In the genomic region with DNA sequence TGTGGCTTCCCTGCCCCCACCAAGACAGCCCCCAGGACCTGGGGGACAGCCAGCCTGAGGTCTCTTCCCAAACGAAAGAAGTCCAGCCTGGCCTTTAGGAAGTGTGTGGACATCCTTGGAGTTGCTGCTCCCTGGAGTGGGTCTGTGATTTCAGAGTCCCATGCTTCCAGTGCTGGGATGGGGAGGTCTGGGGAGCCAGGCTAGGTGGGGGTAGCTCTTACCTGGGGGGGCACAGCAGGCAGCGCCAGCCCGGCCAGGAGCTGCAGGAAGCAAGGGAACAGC, we compare ENCODE assay signal across 8 cellular contexts. TPM values are rescaled to one million over a fixed set of nuclear protein-coding genes. Genes with fewer than 3 reads are reported as not detected.
DNase-seq lines count a peak whose midpoint lies in the region; ATAC-seq, FAIRE-seq and TF ChIP-seq lines count a peak whose summit lies in the region.
"Had no signal": no experiment of that assay in that cellular context is flagged by ENCODE, and none has a peak within 500 bp of the region (broad histone marks: within the 10 kb centered on the region; RNA-seq: fewer than 3 reads in every experiment).

No MANE protein-coding gene starts in this region.

- H2BK15ac ChIP-seq in IMR-90 (ENCODE audit: low read depth, low read length), result no peak overlapping the region

- peak overlapping the region; percentile 21 for H3K4me2 ChIP-seq in IMR-90 (ENCODE audit: low read depth, low read length)

- H3K14ac ChIP-seq in IMR-90 (replicated peaks; ENCODE audit: low read depth, low read length), result no peak overlapping the region

- H2AFZ ChIP-seq in IMR-90 (replicated peaks; ENCODE audit: low read length, poor library complexity), result peak overlapping the region; percentile 87

- H3K27ac ChIP-seq in IMR-90 (ENCODE audit: insufficient read depth, low read length) (no peak overlapping the region), kidney (ENCODE audit: low read depth in 2 of 2, low read length in 2 of 2) (no peak overlapping the region), stomach (peak overlapping the region in 3 of 5 donors; percentile 24 to 56 (median 49))

- no peak overlapping the region for H3K56ac ChIP-seq in IMR-90 (ENCODE audit: extremely low read depth, insufficient read depth, low read length)

- H3K27me3 ChIP-seq in IMR-90 (ENCODE audit: control insufficient read depth, insufficient read depth, low read length) (peaks cover 17% of the 10 kb centered on the region), stomach (peaks cover 0 to 45% (median 18%) of the 10 kb centered on the region in 3 donors)

- BruUV-seq in IMR-90 (replicated peaks; lab: Mats Ljungman, UMichigan), result no TSS peak

- no peaks in the 10 kb centered on the region for H4K20me1 ChIP-seq in IMR-90 (ENCODE audit: insufficient read depth, low read length)

- H2BK120ac ChIP-seq in IMR-90 (ENCODE audit: low read depth, low read length), result no peak overlapping the region

- CTCF ChIA-PET in IMR-90 (lab: Yijun Ruan, JAX), result interaction anchor here (1.0 kb wide), 1 partner anchor 133 kb away, joined by 3 read pairs; no protein-coding TSS in a partner anchor

- no peak for TF ChIP-seq EP300 in stomach (IDR thresholded peaks at IDR 0.05)

- H4K91ac ChIP-seq in IMR-90 (ENCODE audit: insufficient read depth, low read depth, low read length), result no peak overlapping the region

- in situ Hi-C loops in IMR-90 (cut with MboI; ENCODE audit: low sequenced_read_pairs) (no loop called here), astrocyte of the spinal cord (cut with HindIII; ENCODE audit: low sequenced_read_pairs) (no loop called here)

- no peak overlapping the region for H3K23ac ChIP-seq in IMR-90 (ENCODE audit: low read depth, low read length)

- no peak overlapping the region for H3K9ac ChIP-seq in IMR-90 (ENCODE audit: low read depth, low read length)
- H3K9ac ChIP-seq in kidney (ENCODE audit: low read length in 2 of 2), result no peak overlapping the region

- peak overlapping the region; percentile 35 for H3K4me3 ChIP-seq in IMR-90 (ENCODE audit: insufficient read depth, low read depth, low read length)
- H3K4me3 ChIP-seq in astrocyte of the spinal cord (ENCODE audit: low read depth, low read length), result peak overlapping the region; percentile 59
- H3K4me3 ChIP-seq in kidney (ENCODE audit: low read length in 2 of 2), result peak overlapping the region; percentile 3 to 49
- H3K4me3 ChIP-seq in stomach, result peak overlapping the region; percentile 53 to 59 (median 55)

- H3K18ac ChIP-seq in IMR-90 (ENCODE audit: low read depth, low read length), result no peak overlapping the region

- H3K79me1 ChIP-seq in IMR-90 (ENCODE audit: low read depth in 1 of 2, low read length in 2 of 2), result no peaks in the 10 kb centered on the region

- H3K9me1 ChIP-seq in IMR-90 (ENCODE audit: insufficient read depth, low read length), result 0 out of 2 replicates have a peak, but pooled peaks cover 5% of the 10 kb centered on the region

- TF ChIP-seq CTCF in IMR-90 (conservative IDR thresholded peaks at IDR 0.05; ENCODE audit: low read depth, low read length) (no peak), astrocyte of the spinal cord (IDR thresholded peaks at IDR 0.05; ENCODE audit: low read depth, low read length) (no peak), kidney (IDR thresholded peaks at IDR 0.05; ENCODE audit: borderline replicate concordance, extremely low read depth, insufficient read depth) (no peak), stomach (IDR thresholded peaks at IDR 0.05) (no peak)

- no peak overlapping the region for H4K8ac ChIP-seq in IMR-90 (ENCODE audit: low read depth in 2 of 2, low read length in 2 of 2)

- 0 out of 2 replicates have a peak overlapping the region, but pooled peaks have one; percentile 24 for H2AK5ac ChIP-seq in IMR-90 (ENCODE audit: low read depth, low read length)

- peaks cover 13% of the 10 kb centered on the region; the same call in 1 of the 2 replicates for H3K4me1 ChIP-seq in IMR-90 (ENCODE audit: control insufficient read depth, insufficient read depth, low read length)
- H3K4me1 ChIP-seq in kidney (ENCODE audit: control insufficient read depth in 1 of 2, insufficient read depth in 1 of 2, low read depth in 1 of 2, low read length in 2 of 2), result peaks cover 0 to 11% of the 10 kb centered on the region in 2 donors
- peaks cover 36 to 47% (median 41%) of the 10 kb centered on the region in 4 donors for H3K4me1 ChIP-seq in stomach

- H2BK20ac ChIP-seq in IMR-90 (ENCODE audit: low read depth, low read length), result no peak overlapping the region

- ATAC-seq in IMR-90 (ENCODE audit: low read depth) (no peak), GM18505 (IDR thresholded peaks at IDR 0.05; ENCODE audit: unreplicated experiment) (no peak), HG02759 (IDR thresholded peaks at IDR 0.05; ENCODE audit: unreplicated experiment) (no peak), HG03095 (IDR thresholded peaks at IDR 0.05; ENCODE audit: unreplicated experiment) (no peak)

- H3K4ac ChIP-seq in IMR-90 (ENCODE audit: low read depth, low read length), result no peak overlapping the region; the same call in 1 of the 2 replicates

- intact Hi-C loops in IMR-90 (cut with micrococcal nuclease), result no loop called here
- intact Hi-C loops in kidney (cut with DNase I), result no loop called here
- intact Hi-C loops in stomach (cut with DNase I; ENCODE audit: low total_unique reads), result loop anchor here (10.0 kb wide), 1 partner anchor 120 kb away; no protein-coding TSS in a partner anchor

- H3K9me3 ChIP-seq in IMR-90 (ENCODE audit: control insufficient read depth, insufficient read depth, low read length) (no peaks in the 10 kb centered on the region), kidney (ENCODE audit: control insufficient read depth in 1 of 2, low read length in 2 of 2) (no peaks in the 10 kb centered on the region), stomach (no peaks in the 10 kb centered on the region)

- POLR2A ChIA-PET in IMR-90 (lab: Charles Lee; ENCODE audit: unreplicated experiment), result no interaction called here

- no peak overlapping the region for H2BK5ac ChIP-seq in IMR-90 (ENCODE audit: low read depth, low read length, poor library complexity, severe bottlenecking)

- no peak for FAIRE-seq in kidney (lab: Jason Lieb, UNC)
- FAIRE-seq: H54 had no signal

- H3K36me3 ChIP-seq in IMR-90 (ENCODE audit: control insufficient read depth, insufficient read depth, low read length), result no peaks in the 10 kb centered on the region
- H3K36me3 ChIP-seq in kidney (ENCODE audit: control insufficient read depth in 1 of 2, insufficient read depth in 2 of 2, low read length in 2 of 2), result no peaks in the 10 kb centered on the region
- no peaks in the 10 kb centered on the region for H3K36me3 ChIP-seq in stomach

- H2AK9ac ChIP-seq in IMR-90 (replicated peaks; ENCODE audit: low read depth, low read length, poor library complexity), result no peak overlapping the region

- DNase-seq in IMR-90, result no peak
- DNase-seq in astrocyte of the spinal cord (ENCODE audit: low read depth, low spot score), result no peak
- no peak for DNase-seq in kidney
- no peak for DNase-seq in stomach

- WGBS in IMR-90 (ENCODE audit: extremely low coverage in 2 of 2, insufficient read length in 1 of 2), 2 experiments, result 0% methylated on average over 2 of the region's 3 CpGs; no CpG with 5 or more reads in 1 of the 2 experiments
- WGBS in stomach, 5 donors, result 0 to 6% (median 4%) methylated on average over 2 to 3 of the region's 3 CpGs

- no peak for TF ChIP-seq RAD21 in IMR-90 (IDR thresholded peaks at IDR 0.05; ENCODE audit: low read length)

- dilution Hi-C loops in IMR-90 (cut with HindIII; ENCODE audit: low sequenced_read_pairs, unreplicated experiment), result no loop called here

- no peak overlapping the region for H4K5ac ChIP-seq in IMR-90 (ENCODE audit: low read depth, low read length)

- TF ChIP-seq POLR2A in IMR-90 (IDR thresholded peaks at IDR 0.05; ENCODE audit: low read depth, low read length) (no peak), stomach (IDR thresholded peaks at IDR 0.05) (no peak), GM18505 (IDR thresholded peaks at IDR 0.05; ENCODE audit: borderline replicate concordance, extremely low read depth, insufficient read depth, insufficient read length) (no peak)

TF ChIP-seq in IMR-90, 13 proteins besides CTCF, POLR2A, EP300 and RAD21:
- TF ChIP-seq CEBPB (IDR thresholded peaks at IDR 0.05; ENCODE audit: low read depth, low read length) (no peak), MAFK (IDR thresholded peaks at IDR 0.05; ENCODE audit: low read depth, low read length) (no peak), MAZ (IDR thresholded peaks at IDR 0.05; ENCODE audit: borderline replicate concordance, low read depth, low read length) (no peak), NFE2L2 (IDR thresholded peaks at IDR 0.05; ENCODE audit: low read depth, low read length) (no peak), BHLHE40 (IDR thresholded peaks at IDR 0.05; ENCODE audit: low read depth, low read length) (no peak), RFX5 (IDR thresholded peaks at IDR 0.05; ENCODE audit: low read depth, low read length) (no peak), MXI1 (IDR thresholded peaks at IDR 0.05; ENCODE audit: borderline replicate concordance, low read depth, low read length) (no peak), CHD1 (IDR thresholded peaks at IDR 0.05; ENCODE audit: low read depth, low read length) (no peak)

RNA-seq across cellular contexts. Expression of gene PGF, which starts 0.5 kb away (rescaled TPM):
- total RNA-seq in IMR-90 (2012; rRNA removed) (0.28 and 0.36 TPM in 2 replicates), kidney (9.3 TPM), stomach (10 to 100 TPM in 1 of 5 donors, 1 to 10 TPM in 3, not detected in 1; 1.8 to 13.3 (median 8.1) TPM)
- polyA plus RNA-seq in IMR-90 (2012; rRNA removed) (0.39 and 0.42 TPM in 2 replicates), kidney (ENCODE audit: insufficient read depth, low read depth, low replicate concordance) (12.1 TPM), stomach (1 to 10 TPM; 3.7 to 7.2 (median 4.8) TPM)
- 0.21 and 1.0 TPM in 2 replicates for polyA plus RNA-seq in IMR-90 (2012; cell fraction: cytosol; rRNA removed)
- polyA plus RNA-seq in IMR-90 (2012; cell fraction: nucleus; rRNA removed; ENCODE audit: low replicate concordance), result 0.28 and 0.52 TPM in 2 replicates

RNA-seq across cellular contexts. Expression of gene RPS6KL1, which starts 31.8 kb away (rescaled TPM):
- 0.72 and 1.1 TPM in 2 replicates for total RNA-seq in IMR-90 (2012; rRNA removed)
- 1.2 and 1.7 TPM in 2 replicates for polyA plus RNA-seq in IMR-90 (2012; rRNA removed)
- 0.44 and 0.67 TPM in 2 replicates for polyA plus RNA-seq in IMR-90 (2012; cell fraction: cytosol; rRNA removed)
- polyA plus RNA-seq in IMR-90 (2012; cell fraction: nucleus; rRNA removed; ENCODE audit: low replicate concordance), result 3.6 and 5.3 TPM in 2 replicates
- total RNA-seq in kidney, result 7.9 TPM
- polyA plus RNA-seq in kidney (ENCODE audit: insufficient read depth, low read depth, low replicate concordance), result 3.7 TPM
- 1 to 10 TPM in 2 of 5 donors, not detected in 3; 1.3 to 2.0 TPM for total RNA-seq in stomach
- polyA plus RNA-seq in stomach, result 1 to 10 TPM in 2 of 3 donors, under 1 TPM in 1; 0.92 to 2.5 (median 2.0) TPM

RNA-seq across cellular contexts. Expression of gene EIF2B2, which starts 47.8 kb away (rescaled TPM):
- 69.4 and 70.1 TPM in 2 replicates for total RNA-seq in IMR-90 (2012; rRNA removed)
- polyA plus RNA-seq in IMR-90 (2012; rRNA removed), result 63.6 and 73.9 TPM in 2 replicates
- polyA plus RNA-seq in IMR-90 (2012; cell fraction: cytosol; rRNA removed), result 54.6 and 57.1 TPM in 2 replicates
- polyA plus RNA-seq in IMR-90 (2012; cell fraction: nucleus; rRNA removed; ENCODE audit: low replicate concordance), result 33.1 and 55.7 TPM in 2 replicates
- total RNA-seq in kidney, result 44.0 TPM
- polyA plus RNA-seq in kidney (ENCODE audit: insufficient read depth, low read depth, low replicate concordance), result 60.6 TPM
- total RNA-seq in stomach, result 100 to 1,000 TPM in 1 of 5 donors, 10 to 100 TPM in 3, 1 to 10 TPM in 1; 5.8 to 182 (median 23.7) TPM
- 10 to 100 TPM; 27.6 to 32.1 (median 29.1) TPM for polyA plus RNA-seq in stomach

Comparison
In these comparisons a context has a peak if more than half of its experiments do, and no peak if none do; other contexts are left out.
1. H3K27ac ChIP-seq: peak in stomach (3 of 5); none in IMR-90 (single experiment) and kidney (0 of 2).
2. Peak in every context shown above with its lines, with median percentiles within 50 percentile points of each other: H3K4me3 ChIP-seq.